In the genomic region with DNA sequence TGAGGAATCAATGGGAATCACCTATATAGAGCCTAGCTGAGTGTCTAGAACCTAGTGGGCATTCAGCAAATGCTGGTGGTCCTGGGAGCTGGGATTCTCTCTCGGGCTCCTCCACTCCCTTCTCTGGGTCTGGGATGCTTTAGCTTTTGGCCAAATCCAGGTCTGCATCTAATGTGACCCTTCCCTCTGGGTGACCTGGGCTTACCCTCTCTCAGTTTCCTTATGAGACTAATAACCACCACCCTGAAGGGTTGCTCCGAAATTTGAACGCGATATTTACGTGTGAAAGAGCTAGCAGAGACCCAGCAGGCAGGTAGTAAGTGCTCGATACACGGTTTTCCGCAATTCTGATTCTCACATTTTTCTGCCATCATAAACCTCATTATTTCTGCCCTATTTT, we compare ENCODE assay signal across 18 cellular contexts. TPM values are rescaled to one million over a fixed set of nuclear protein-coding genes. Genes with fewer than 3 reads are reported as not detected.
DNase-seq lines count a peak whose midpoint lies in the region; ATAC-seq, FAIRE-seq and TF ChIP-seq lines count a peak whose summit lies in the region.
"Had no signal": no experiment of that assay in that cellular context is flagged by ENCODE, and none has a peak within 500 bp of the region (broad histone marks: within the 10 kb centered on the region; RNA-seq: fewer than 3 reads in every experiment).

No MANE protein-coding gene starts in this region.

- WGBS in HepG2 (ENCODE audit: low lambda C conversion rate): 97% methylated on average over 8 of the region's 8 CpGs
- WGBS in smooth muscle cell (ENCODE audit: low lambda C conversion rate): 98% methylated on average over 8 of the region's 8 CpGs

- TF ChIP-seq EP300 in HepG2 (IDR thresholded peaks at IDR 0.05; ENCODE audit: low read depth in 2 of 2, low read length in 2 of 2) (no peak), HepG2 (CRISPR knock-in tag; IDR thresholded peaks at IDR 0.05; ENCODE audit: borderline replicate concordance) (no peak)

- CTCF ChIA-PET in Caco-2 (lab: Charles Lee) (no interaction called here), HepG2 (lab: Yijun Ruan, JAX; ENCODE audit: low intra/inter-chr PET ratio, low total read pairs) (no interaction called here)
- CTCF ChIA-PET in activated CD4-positive, alpha-beta memory T cell treated with anti-CD3 and anti-CD28 coated beads, Interleukin-2, amount 10 ng/mL, durations not matched to agents 7 days and 5 days (lab: Charles Lee): no interaction called here

- ATAC-seq in Right ventricle myocardium superior (ENCODE audit: poor library complexity) (no peak), HepG2 (no peak)
- ATAC-seq: CD8-positive, alpha-beta T cell had no signal

- H3K79me2 ChIP-seq in HepG2 (ENCODE audit: insufficient read depth, low read length) (peaks cover 35% of the 10 kb centered on the region), smooth muscle cell (ENCODE audit: low read depth) (no peaks in the 10 kb centered on the region)

- TF ChIP-seq POLR2A in HepG2 (IDR thresholded peaks at IDR 0.05; ENCODE audit: insufficient read depth in 1 of 2, low read depth in 2 of 2, low read length in 2 of 2): no peak

- H2AFZ ChIP-seq in HepG2 (ENCODE audit: low read length) (no peak overlapping the region), smooth muscle cell (ENCODE audit: low read depth) (no peak overlapping the region)

- H3K9me3 ChIP-seq in left ventricle myocardium inferior (replicated peaks) (no peaks in the 10 kb centered on the region), Caco-2 (no peaks in the 10 kb centered on the region), HepG2 (ENCODE audit: low read length) (no peaks in the 10 kb centered on the region), smooth muscle cell (replicated peaks; ENCODE audit: low read depth) (no peaks in the 10 kb centered on the region)
- H3K9me3 ChIP-seq: HAP-1 had no signal

- TF ChIP-seq RAD21 in HepG2 (CRISPR knock-in tag; IDR thresholded peaks at IDR 0.05): no peak

- H3K27ac ChIP-seq in left ventricle myocardium inferior (replicated peaks) (peak overlapping the region; percentile 82), HepG2 (ENCODE audit: extremely low read length, insufficient read depth, low read length) (peak overlapping the region; percentile 86), smooth muscle cell (ENCODE audit: low read depth) (no peak overlapping the region)

- H3K4me3 ChIP-seq in left ventricle myocardium inferior (no peak overlapping the region), Caco-2 (ENCODE audit: low read depth, low read length) (no peak overlapping the region), HepG2 (replicated peaks in 1 of 3; ENCODE audit: insufficient read depth in 1 of 3, low read depth in 2 of 3, low read length in 3 of 3) (no peak overlapping the region), smooth muscle cell (no peak overlapping the region)
- H3K4me3 ChIP-seq: HAP-1 had no signal

- H3K27ac Mint-ChIP-seq in Caco-2 (ENCODE audit: unreplicated experiment): peak overlapping the region; percentile 73
- H3K27ac Mint-ChIP-seq in activated CD4-positive, alpha-beta memory T cell treated with anti-CD3 and anti-CD28 coated beads, Interleukin-2, amount 10 ng/mL, durations not matched to agents 7 days and 5 days: no peak overlapping the region
- H3K27ac Mint-ChIP-seq: B cell; CD8-positive, alpha-beta T cell had no signal

- no peak overlapping the region; the same call in 1 of the 2 replicates for H3K9ac ChIP-seq in HepG2 (ENCODE audit: insufficient read depth, low read depth, low read length)
- no peak overlapping the region for H3K9ac ChIP-seq in smooth muscle cell (ENCODE audit: low read depth)

- H3K4me3 Mint-ChIP-seq in Caco-2 (ENCODE audit: unreplicated experiment): peak overlapping the region; percentile 15
- H3K4me3 Mint-ChIP-seq in activated CD4-positive, alpha-beta memory T cell treated with anti-CD3 and anti-CD28 coated beads, Interleukin-2, amount 10 ng/mL, durations not matched to agents 7 days and 5 days: no peak overlapping the region
- H3K4me3 Mint-ChIP-seq: B cell; CD8-positive, alpha-beta T cell had no signal

- POLR2A ChIA-PET in Caco-2 (lab: Charles Lee): interaction anchor here (1.4 kb wide), 1 partner anchor 33 kb away, joined by 5 read pairs; no protein-coding TSS in a partner anchor
- POLR2A ChIA-PET in HepG2 (lab: Yijun Ruan, JAX): interaction anchor here (0.8 to 2.9 kb wide), 11 partner anchors 8 to 171 kb away, joined by 3 to 23 read pairs (median 3); a partner anchor contains a TSS
- POLR2A ChIA-PET in activated CD4-positive, alpha-beta memory T cell treated with anti-CD3 and anti-CD28 coated beads, Interleukin-2, amount 10 ng/mL, durations not matched to agents 7 days and 5 days (lab: Charles Lee): no interaction called here

- no peak for TF ChIP-seq CTCF in left ventricle myocardium inferior (IDR thresholded peaks at IDR 0.05; ENCODE audit: borderline replicate concordance)
- no peak for TF ChIP-seq CTCF in Caco-2 (IDR thresholded peaks at IDR 0.05; ENCODE audit: insufficient read depth in 1 of 2, low read depth in 1 of 2, low read length in 1 of 2, severe bottlenecking in 1 of 2, unreplicated experiment in 1 of 2)
- no peak for TF ChIP-seq CTCF in HepG2 (CRISPR knock-in tag; IDR thresholded peaks at IDR 0.05)
- TF ChIP-seq CTCF in smooth muscle cell (IDR thresholded peaks at IDR 0.05; ENCODE audit: borderline replicate concordance, insufficient read depth, poor library complexity, severe bottlenecking): no peak

- H3K4me1 ChIP-seq in left ventricle myocardium inferior (peaks cover 56% of the 10 kb centered on the region), Caco-2 (peaks cover 34% of the 10 kb centered on the region), HepG2 (ENCODE audit: insufficient read depth, low read length) (peaks cover 71% of the 10 kb centered on the region), smooth muscle cell (ENCODE audit: low read depth) (no peaks in the 10 kb centered on the region)

- no peak for FAIRE-seq in HepG2 (lab: Jason Lieb, UNC)
- FAIRE-seq: A204.1, GM12892, GM19239, H1 had no signal

- intact Hi-C loops in left ventricle myocardium inferior (cut with micrococcal nuclease): no loop called here
- intact Hi-C loops in Right ventricle myocardium superior (cut with DNase I): no loop called here
- intact Hi-C loops in Caco-2 (cut with micrococcal nuclease; ENCODE audit: unreplicated experiment): no loop called here
- intact Hi-C loops in HepG2 (cut with micrococcal nuclease; ENCODE audit: unreplicated experiment): no loop called here

- H3K36me3 Mint-ChIP-seq in Caco-2 (ENCODE audit: insufficient read depth, unreplicated experiment): peaks cover 23% of the 10 kb centered on the region
- H3K36me3 Mint-ChIP-seq in activated CD4-positive, alpha-beta memory T cell treated with anti-CD3 and anti-CD28 coated beads, Interleukin-2, amount 10 ng/mL, durations not matched to agents 7 days and 5 days (ENCODE audit: low read depth): no peaks in the 10 kb centered on the region
- H3K36me3 Mint-ChIP-seq: CD8-positive, alpha-beta T cell had no signal

- peak overlapping the region; percentile 2; the same call in 1 of the 2 replicates for H3K4me2 ChIP-seq in HepG2 (ENCODE audit: low read depth, low read length)
- peak overlapping the region; percentile 31 for H3K4me2 ChIP-seq in smooth muscle cell

- DNase-seq in left ventricle myocardium inferior: no peak
- DNase-seq in Right ventricle myocardium superior: no peak
- DNase-seq in Caco-2: no peak
- DNase-seq in HepG2 (ENCODE audit: low spot score): no peak
- no peak for DNase-seq in smooth muscle cell (lab: John Stamatoyannopoulos, UW; ENCODE audit: unreplicated experiment)
- DNase-seq in activated CD4-positive, alpha-beta T cell treated with anti-CD3 and anti-CD28 coated beads, Interleukin-2, amount 50 U/mL, for 48 hours: no peak
- no peak for DNase-seq in NCI-H82 treated with DMSO at 0.1 percent for 48 hours (lab: John Stamatoyannopoulos, UW; ENCODE audit: unreplicated experiment)
- no peak for DNase-seq in activated CD4-positive, alpha-beta memory T cell treated with anti-CD3 and anti-CD28 coated beads, Interleukin-2, amount 10 ng/mL, durations not matched to agents 7 days and 5 days
- DNase-seq: CD8-positive, alpha-beta T cell; COR-L47; DND-41; GDM1 had no signal

- H3F3A ChIP-seq in smooth muscle cell (ENCODE audit: low read depth): no peaks in the 10 kb centered on the region

- H3K4me1 Mint-ChIP-seq in Caco-2 (ENCODE audit: low read depth, unreplicated experiment): peaks cover 23% of the 10 kb centered on the region
- H3K4me1 Mint-ChIP-seq in activated CD4-positive, alpha-beta memory T cell treated with anti-CD3 and anti-CD28 coated beads, Interleukin-2, amount 10 ng/mL, durations not matched to agents 7 days and 5 days: peaks cover 6% of the 10 kb centered on the region

- H3K27me3 ChIP-seq in left ventricle myocardium inferior (ENCODE audit: low read depth) (no peaks in the 10 kb centered on the region), Caco-2 (replicated peaks; ENCODE audit: control insufficient read depth, insufficient read depth, low read length) (no peaks in the 10 kb centered on the region), HepG2 (ENCODE audit: control insufficient read depth in 1 of 2, insufficient read depth in 2 of 2, low read length in 2 of 2) (no peaks in the 10 kb centered on the region), smooth muscle cell (ENCODE audit: low read depth) (no peaks in the 10 kb centered on the region)

- H4K20me1 ChIP-seq in HepG2 (ENCODE audit: insufficient read depth, low read length) (no peaks in the 10 kb centered on the region), smooth muscle cell (ENCODE audit: low read depth) (no peaks in the 10 kb centered on the region)

- H3K36me3 ChIP-seq in left ventricle myocardium inferior (no peaks in the 10 kb centered on the region), Caco-2 (ENCODE audit: control insufficient read depth, insufficient read depth, low read length) (no peaks in the 10 kb centered on the region), HepG2 (replicated peaks in 1 of 2; ENCODE audit: control insufficient read depth in 1 of 2, insufficient read depth in 2 of 2, low read length in 2 of 2) (peaks cover 3 to 36% of the 10 kb centered on the region in 2 experiments; a peak in 4 of 5 replicates), smooth muscle cell (ENCODE audit: low read depth) (no peaks in the 10 kb centered on the region)
- H3K36me3 ChIP-seq: HAP-1 had no signal

- BruUV-seq in Caco-2 (replicated peaks; lab: Mats Ljungman, UMichigan) (no TSS peak), HepG2 (replicated peaks; lab: Mats Ljungman, UMichigan) (TSS peak; percentile 34)

- in situ Hi-C loops in HepG2 (cut with HindIII; ENCODE audit: extremely low pct_ligation_motif_present, low pct_unique_long_range_greater_than_20kb): no loop called here

- H3K9me3 Mint-ChIP-seq in Caco-2 (ENCODE audit: unreplicated experiment): no peaks in the 10 kb centered on the region
- no peaks in the 10 kb centered on the region for H3K9me3 Mint-ChIP-seq in activated CD4-positive, alpha-beta memory T cell treated with anti-CD3 and anti-CD28 coated beads, Interleukin-2, amount 10 ng/mL, durations not matched to agents 7 days and 5 days
- H3K9me3 Mint-ChIP-seq: CD8-positive, alpha-beta T cell had no signal

- H3K27me3 Mint-ChIP-seq in Caco-2 (ENCODE audit: insufficient read depth, unreplicated experiment): no peaks in the 10 kb centered on the region
- peaks cover 15% of the 10 kb centered on the region for H3K27me3 Mint-ChIP-seq in activated CD4-positive, alpha-beta memory T cell treated with anti-CD3 and anti-CD28 coated beads, Interleukin-2, amount 10 ng/mL, durations not matched to agents 7 days and 5 days

RNA-seq across cellular contexts. Expression of a gene that starts 44.4 kb away (rescaled TPM):
- total RNA-seq in left ventricle myocardium inferior (28.6 TPM), Right ventricle myocardium superior (34.7 TPM), Caco-2 (2022) (69.5 and 70.6 TPM in 2 replicates), HepG2 (2016; rRNA removed; fragmentation: Illumina TruSeq; extraction: Trizol) (42.5 and 56.5 TPM in 2 replicates), smooth muscle cell (17.5 and 21.2 TPM in 2 replicates)
- 71.9 and 81.0 TPM in 2 replicates for total RNA-seq in HepG2 (2016; cell fraction: cytosol; rRNA removed; fragmentation: Illumina TruSeq; extraction: Trizol; ENCODE audit: low read depth)
- 34.4 and 55.2 TPM in 2 replicates for total RNA-seq in HepG2 (2016; cell fraction: insoluble cytoplasmic fraction; rRNA removed; fragmentation: Illumina TruSeq; extraction: Trizol)
- total RNA-seq in HepG2 (2016; cell fraction: membrane; rRNA removed; fragmentation: Illumina TruSeq; extraction: Trizol): 69.6 and 77.5 TPM in 2 replicates
- total RNA-seq in HepG2 (2016; cell fraction: nucleus; rRNA removed; fragmentation: Illumina TruSeq; extraction: Trizol): 66.0 and 74.7 TPM in 2 replicates
- polyA plus RNA-seq in HepG2 (2011; rRNA removed) (155 and 208 TPM in 2 replicates), smooth muscle cell (17.4 and 17.5 TPM in 2 replicates)
- polyA plus RNA-seq in HepG2 (2011; cell fraction: cytosol; rRNA removed): 113 and 150 TPM in 2 replicates
- 207 and 256 TPM in 2 replicates for polyA plus RNA-seq in HepG2 (2011; cell fraction: nucleus; rRNA removed)
- polyA plus RNA-seq in HepG2 (2012): 61.3 and 94.3 TPM in 2 replicates
- polyA plus RNA-seq in HepG2 (2016; cell fraction: cytosol; fragmentation: Illumina TruSeq; extraction: Trizol; ENCODE audit: low read depth): 28.0 and 30.8 TPM in 2 replicates
- 34.4 and 44.9 TPM in 2 replicates for polyA plus RNA-seq in HepG2 (2016; cell fraction: insoluble cytoplasmic fraction; fragmentation: Illumina TruSeq; extraction: Trizol; ENCODE audit: low read depth)
- 53.8 and 67.9 TPM in 2 replicates for polyA plus RNA-seq in HepG2 (2016; cell fraction: membrane; fragmentation: Illumina TruSeq; extraction: Trizol; ENCODE audit: low read depth)
- polyA plus RNA-seq in HepG2 (2016; cell fraction: nucleus; fragmentation: Illumina TruSeq; extraction: Trizol; ENCODE audit: insufficient read depth, low read depth): 84.3 and 88.3 TPM in 2 replicates
- polyA minus RNA-seq in HepG2 (2011; rRNA and poly(A)+ RNA removed; ENCODE audit: low replicate concordance): 65.0 and 447 TPM in 2 replicates
- polyA minus RNA-seq in HepG2 (2011; cell fraction: cytosol; rRNA and poly(A)+ RNA removed): 126 and 149 TPM in 2 replicates
- 126 and 142 TPM in 2 replicates for polyA minus RNA-seq in HepG2 (2011; cell fraction: nucleus; rRNA and poly(A)+ RNA removed)
- total RNA-seq in activated CD4-positive, alpha-beta memory T cell treated with anti-CD3 and anti-CD28 coated beads, Interleukin-2, amount 10 ng/mL, durations not matched to agents 7 days and 5 days: under 1 TPM; 0.53 to 0.58 TPM

Comparison
In these comparisons a context has a peak if more than half of its experiments do, and no peak if none do; other contexts are left out.
1. RNA of a gene that starts 44.4 kb away (total RNA-seq): 69.5 to 70.6 TPM in Caco-2, 34.4 to 81.0 TPM in HepG2, 34.7 TPM in Right ventricle myocardium superior (single experiment), 28.6 TPM in left ventricle myocardium inferior (single experiment) and 17.5 to 21.2 TPM in smooth muscle cell; 0.53 to 0.58 TPM in activated CD4-positive, alpha-beta memory T cell treated with anti-CD3 and anti-CD28 coated beads, Interleukin-2, amount 10 ng/mL, durations not matched to agents 7 days and 5 days; every median in the first group is over 10 times any median in the second.